In genomic region chr3:171991166-171991565, GRCh38 we compare ENCODE assay signal across 28 cellular contexts.
"Had no signal": no experiment of that assay in that cellular context is flagged by ENCODE, and none has a peak within 500 bp of the region (broad histone marks: within the 10 kb centered on the region; RNA-seq: fewer than 3 reads in every experiment).

No MANE protein-coding gene starts in this region.

- H3K36me3 ChIP-seq: esophagus squamous epithelium, heart right ventricle, ovary, suprapubic skin, tibial artery had no signal

- H3K4me1 ChIP-seq: esophagus squamous epithelium, suprapubic skin had no signal

- FAIRE-seq: colon, keratinocyte had no signal

- H3K4me3 ChIP-seq: esophagus squamous epithelium, heart right ventricle, ovary, skin epidermis, suprapubic skin, tibial artery had no signal

- DNase-seq: activated CD4-positive, alpha-beta T cell treated with anti-CD3 and anti-CD28 coated beads for 36 hours; activated CD4-positive, alpha-beta T cell treated with anti-CD3 and anti-CD28 coated beads, Interleukin-2, amount 50 U/mL, for 4 hours; activated CD4-positive, CD25-positive, alpha-beta regulatory T cell; activated naive CD4-positive, alpha-beta T cell; activated T-cell treated with anti-CD3 and anti-CD28 coated beads for 4 hours; activated T-cell treated with anti-CD3 and anti-CD28 coated beads, Interleukin-2, amount 50 U/mL, for 72 hours; anterior cingulate cortex; dermis blood vessel endothelial cell; effector CD4-positive, alpha-beta T cell; esophagus squamous epithelium; foreskin melanocyte; heart right ventricle; left cardiac atrium; midbrain; naive thymus-derived CD4-positive, alpha-beta T cell; ovary; stimulated activated CD4-positive, alpha-beta T cell treated with anti-CD3 and anti-CD28 coated beads, Interleukin-4, amount 100 ng/mL, for 4 hours; stimulated activated CD8-positive, alpha-beta memory T cell treated with anti-CD3 and anti-CD28 coated beads, Interleukin-4, amount 100 ng/mL, for 48 hours; T-helper 1 cell; tibial artery had no signal

- H3K27me3 ChIP-seq: heart right ventricle, ovary, suprapubic skin, tibial artery had no signal

- H3K9me3 ChIP-seq: ovary, suprapubic skin had no signal

- ATAC-seq: activated CD4-positive, alpha-beta T cell treated with anti-CD3 and anti-CD28 coated beads for 36 hours; activated naive CD4-positive, alpha-beta T cell treated with anti-CD3 and anti-CD28 coated beads, Interleukin-2, amount 50 U/mL, for 72 hours; activated T-cell treated with anti-CD3 and anti-CD28 coated beads, Interleukin-2, amount 50 U/mL, for 72 hours; heart right ventricle; left cardiac atrium; naive thymus-derived CD4-positive, alpha-beta T cell; sciatic nerve; stimulated activated memory B cell treated with anti-CD40 and anti-IgM and Interleukin-4, amounts not matched to agents 10 μg/mL and 1 μg/mL and 100 μg/mL, for 72 hours had no signal

- H3K27ac ChIP-seq: epithelial cell of prostate, esophagus squamous epithelium, heart right ventricle, ovary, skin epidermis, suprapubic skin, tibial artery had no signal
